In the genomic region with DNA sequence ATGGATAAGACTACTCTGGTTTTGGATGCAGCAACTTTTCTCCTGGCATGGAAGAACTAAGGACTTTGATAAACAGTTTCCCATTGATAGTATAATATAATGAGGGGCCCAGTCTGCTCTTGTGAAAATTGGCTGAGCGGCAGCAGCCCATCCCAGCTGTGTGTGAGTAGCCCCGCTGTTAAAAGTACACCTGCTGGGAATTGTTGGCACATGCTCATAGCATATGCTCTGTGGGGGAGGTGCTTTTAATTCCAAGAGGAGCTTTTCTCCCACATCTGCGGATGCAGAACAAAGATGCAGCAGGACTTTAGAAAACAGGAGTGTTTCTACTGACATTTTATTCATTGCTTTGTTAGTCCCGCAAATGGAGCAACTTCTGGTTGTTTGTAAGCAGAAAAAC, we compare ENCODE assay signal across 14 cellular contexts. TPM values are rescaled to one million over a fixed set of nuclear protein-coding genes. Genes with fewer than 3 reads are reported as not detected.
DNase-seq lines count a peak whose midpoint lies in the region; ATAC-seq and TF ChIP-seq lines count a peak whose summit lies in the region.
"Had no signal": no experiment of that assay in that cellular context is flagged by ENCODE, and none has a peak within 500 bp of the region (broad histone marks: within the 10 kb centered on the region; RNA-seq: fewer than 3 reads in every experiment).

No MANE protein-coding gene starts in this region.

- no peak for ATAC-seq in GM21786 (IDR thresholded peaks at IDR 0.05; ENCODE audit: unreplicated experiment)
- ATAC-seq in GM18861 (IDR thresholded peaks at IDR 0.05; ENCODE audit: unreplicated experiment): no peak
- ATAC-seq: left ventricle myocardium superior had no signal

- H3K9me3 ChIP-seq in right atrium auricular region: no peaks in the 10 kb centered on the region
- H3K9me3 ChIP-seq: neutrophil had no signal

- no peak overlapping the region for H3K27ac ChIP-seq in right atrium auricular region
- H3K27ac ChIP-seq: neutrophil had no signal

- DNase-seq in G401 (ENCODE audit: low spot score) (peak; percentile 69), NCI-H1930 (lab: John Stamatoyannopoulos, UW) (peak; percentile 26 to 28), NCI-H82 treated with DMSO at 0.1 percent for 48 hours (lab: John Stamatoyannopoulos, UW; ENCODE audit: unreplicated experiment) (peak; percentile 26), midbrain (lab: John Stamatoyannopoulos, UW) (peak; percentile 22), right atrium auricular region (ENCODE audit: low spot score) (no peak)
- no peak for DNase-seq in activated CD8-positive, alpha-beta memory T cell treated with anti-CD3 and anti-CD28 coated beads for 24 hours
- DNase-seq: activated naive CD4-positive, alpha-beta T cell treated with anti-CD3 and anti-CD28 coated beads, Interleukin-2, amount 10 ng/mL, durations not matched to agents 7 days and 5 days; left ventricle myocardium superior; NCI-H226; Right ventricle myocardium superior had no signal

- peaks cover 40% of the 10 kb centered on the region for H3K36me3 ChIP-seq in right atrium auricular region

- H3K27me3 ChIP-seq in right atrium auricular region: no peaks in the 10 kb centered on the region
- H3K27me3 ChIP-seq: neutrophil had no signal

- no peak for TF ChIP-seq CTCF in right atrium auricular region (IDR thresholded peaks at IDR 0.05)

- in situ Hi-C loops in G401 (cut with HindIII; ENCODE audit: low sequenced_read_pairs): no loop called here

- no peaks in the 10 kb centered on the region for H3K4me1 ChIP-seq in right atrium auricular region

- H3K4me3 ChIP-seq in right atrium auricular region: no peak overlapping the region
- H3K4me3 ChIP-seq: smooth muscle cell had no signal

RNA-seq across cellular contexts. Expression of a gene that starts 19.0 kb away (rescaled TPM):
- 84.2 and 113 TPM in 2 replicates for total RNA-seq in G401 (2014; rRNA removed; shearing (Covaris generic))
- total RNA-seq in right atrium auricular region: 10 to 100 TPM; 42.5 to 63.4 TPM

Comparison
In these comparisons a context has a peak if more than half of its experiments do, and no peak if none do; other contexts are left out.
1. DNase-seq: peak in G401 (single experiment), NCI-H1930 (2 of 2), NCI-H82 treated with DMSO at 0.1 percent for 48 hours (single experiment) and midbrain (single experiment); none in right atrium auricular region (single experiment) and activated CD8-positive, alpha-beta memory T cell treated with anti-CD3 and anti-CD28 coated beads for 24 hours (single experiment).